25 cellular contexts compared by ENCODE assay signal in the genomic region with DNA sequence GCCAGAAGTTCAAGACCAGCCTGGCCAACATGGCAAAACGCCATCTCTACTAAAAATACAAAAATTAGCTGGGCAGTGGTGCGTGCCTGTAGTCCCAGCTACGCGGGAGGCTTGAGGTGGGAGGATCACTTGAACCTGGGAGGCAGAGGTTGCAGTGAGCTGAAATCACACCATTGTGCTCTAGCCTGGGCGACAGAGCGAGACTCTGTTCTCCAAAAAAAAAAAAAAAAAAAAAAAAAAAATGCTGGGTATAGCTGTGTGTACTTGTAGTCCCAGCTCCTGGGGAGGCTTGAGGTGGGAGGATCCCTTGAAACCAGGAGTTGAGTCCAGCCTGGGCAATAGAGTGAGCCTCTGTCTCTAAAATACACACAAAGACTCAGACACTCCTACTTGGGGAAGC. TPM values are rescaled to one million over a fixed set of nuclear protein-coding genes. Genes with fewer than 3 reads are reported as not detected.
DNase-seq lines count a peak whose midpoint lies in the region; ATAC-seq and TF ChIP-seq lines count a peak whose summit lies in the region.
"Had no signal": no experiment of that assay in that cellular context is flagged by ENCODE, and none has a peak within 500 bp of the region (broad histone marks: within the 10 kb centered on the region; RNA-seq: fewer than 3 reads in every experiment).

No MANE protein-coding gene starts in this region.

- no peak overlapping the region for H3K27ac ChIP-seq in thyroid gland
- H3K27ac ChIP-seq: A549, ascending aorta, colonic mucosa, epithelial cell of prostate, vagina had no signal

- 49 to 67% methylated on average over 6 of the region's 6 CpGs for WGBS in thyroid gland, 2 donors

- H3K9me3 Mint-ChIP-seq in natural killer cell (no peaks in the 10 kb centered on the region), activated B cell treated with CpG ODN at 0.5 μM for 24 hours (no peaks in the 10 kb centered on the region), naive B cell (no peaks in the 10 kb centered on the region)
- no peaks in the 10 kb centered on the region for H3K9me3 Mint-ChIP-seq in natural killer cell treated with Interleukin-12 subunit alpha and Interleukin-12 subunit beta and Interleukin-15 and Interleukin-18, amount 100 ng/mL, for 72 hours
- H3K9me3 Mint-ChIP-seq: activated naive CD8-positive, alpha-beta T cell treated with anti-CD3 and anti-CD28 coated beads, Interleukin-2, amount 10 ng/mL, durations not matched to agents 7 days and 5 days had no signal

- H3K36me3 Mint-ChIP-seq in natural killer cell (peaks cover 16% of the 10 kb centered on the region), activated B cell treated with CpG ODN at 0.5 μM for 24 hours (ENCODE audit: low read depth) (peaks cover 65% of the 10 kb centered on the region), naive B cell (peaks cover 17 to 25% of the 10 kb centered on the region in 2 donors)
- peaks cover 13% of the 10 kb centered on the region for H3K36me3 Mint-ChIP-seq in natural killer cell treated with Interleukin-12 subunit alpha and Interleukin-12 subunit beta and Interleukin-15 and Interleukin-18, amount 100 ng/mL, for 72 hours

- H3K4me3 Mint-ChIP-seq in natural killer cell (no peak overlapping the region), activated B cell treated with CpG ODN at 0.5 μM for 24 hours (no peak overlapping the region), naive B cell (no peak overlapping the region)
- H3K4me3 Mint-ChIP-seq in natural killer cell treated with Interleukin-12 subunit alpha and Interleukin-12 subunit beta and Interleukin-15 and Interleukin-18, amount 100 ng/mL, for 72 hours = no peak overlapping the region
- H3K4me3 Mint-ChIP-seq: activated naive CD8-positive, alpha-beta T cell treated with anti-CD3 and anti-CD28 coated beads, Interleukin-2, amount 10 ng/mL, durations not matched to agents 7 days and 5 days had no signal

- H3K36me3 ChIP-seq in thyroid gland = peaks cover 0 to 8% of the 10 kb centered on the region in 2 donors
- H3K36me3 ChIP-seq: colonic mucosa had no signal

- no peak overlapping the region for H3K4me3 ChIP-seq in thyroid gland (replicated peaks in 1 of 3)
- H3K4me3 ChIP-seq: A549, ascending aorta, colonic mucosa, HAP-1, vagina had no signal

- peaks cover 21% of the 10 kb centered on the region in 2 donors for H3K4me1 ChIP-seq in thyroid gland
- H3K4me1 ChIP-seq: A549, ascending aorta, colonic mucosa, HAP-1, vagina had no signal

- DNase-seq in natural killer cell = no peak
- no peak for DNase-seq in natural killer cell treated with Interleukin-12 subunit alpha and Interleukin-12 subunit beta and Interleukin-15 and Interleukin-18, amount 100 ng/mL, for 72 hours (ENCODE audit: low spot score)
- no peak for DNase-seq in activated B cell treated with CpG ODN at 0.5 μM for 24 hours
- no peak for DNase-seq in naive B cell
- peak; percentile 60 to 62 for DNase-seq in thyroid gland
- DNase-seq in head of caudate nucleus = no peak
- DNase-seq in retina = no peak
- DNase-seq: activated CD4-positive, alpha-beta T cell treated with anti-CD3 and anti-CD28 coated beads for 1 hour; activated naive CD8-positive, alpha-beta T cell treated with anti-CD3 and anti-CD28 coated beads, Interleukin-2, amount 10 ng/mL, durations not matched to agents 7 days and 5 days; colonic mucosa; DMS79; effector CD8-positive, alpha-beta T cell; kidney; NCI-H146; occipital lobe; Right ventricle myocardium superior; stimulated activated CD4-positive, alpha-beta T cell treated with anti-CD3 and anti-CD28 coated beads, Interleukin-15, amount 100 ng/mL, for 24 hours; stimulated activated CD4-positive, alpha-beta T cell treated with anti-CD3 and anti-CD28 coated beads, Interleukin-4, amount 100 ng/mL, for 4 hours had no signal

- POLR2A ChIA-PET in activated B cell treated with CpG ODN at 0.5 μM for 24 hours (lab: Charles Lee) = no interaction called here

- no peaks in the 10 kb centered on the region for H3K27me3 ChIP-seq in thyroid gland
- H3K27me3 ChIP-seq: ascending aorta, colonic mucosa, vagina had no signal

- intact Hi-C loops in natural killer cell (cut with micrococcal nuclease) (no loop called here), activated B cell treated with CpG ODN at 0.5 μM for 24 hours (cut with micrococcal nuclease) (loop anchor here (10.0 kb wide), 1 partner anchor 116 kb away; no protein-coding TSS in a partner anchor), thyroid gland (cut with DNase I) (no loop called here), head of caudate nucleus (cut with DNase I) (no loop called here)

- H3K4me1 Mint-ChIP-seq in natural killer cell (peaks cover 5 to 11% of the 10 kb centered on the region in 2 donors), activated B cell treated with CpG ODN at 0.5 μM for 24 hours (peaks cover 10% of the 10 kb centered on the region), naive B cell (peaks cover 11 to 18% (median 17%) of the 10 kb centered on the region in 3 donors)
- H3K4me1 Mint-ChIP-seq in natural killer cell treated with Interleukin-12 subunit alpha and Interleukin-12 subunit beta and Interleukin-15 and Interleukin-18, amount 100 ng/mL, for 72 hours (ENCODE audit: low read depth in 2 of 2) = peaks cover 5 to 6% of the 10 kb centered on the region in 2 donors

- no peak for TF ChIP-seq CTCF in natural killer cell (IDR thresholded peaks at IDR 0.05)
- no peak for TF ChIP-seq CTCF in activated B cell treated with CpG ODN at 0.5 μM for 24 hours (IDR thresholded peaks at IDR 0.05)
- no peak for TF ChIP-seq CTCF in thyroid gland (IDR thresholded peaks at IDR 0.05)

- no peaks in the 10 kb centered on the region for H3K9me3 ChIP-seq in thyroid gland
- H3K9me3 ChIP-seq: A549, ascending aorta, colonic mucosa, HAP-1, vagina had no signal

- H3K27ac Mint-ChIP-seq in natural killer cell (peak overlapping the region; percentile 41 to 70), activated B cell treated with CpG ODN at 0.5 μM for 24 hours (peak overlapping the region; percentile 63), naive B cell (peak overlapping the region in 5 of 6 donors; percentile 44 to 83 (median 75))
- no peak overlapping the region for H3K27ac Mint-ChIP-seq in natural killer cell treated with Interleukin-12 subunit alpha and Interleukin-12 subunit beta and Interleukin-15 and Interleukin-18, amount 100 ng/mL, for 72 hours
- H3K27ac Mint-ChIP-seq: activated naive CD8-positive, alpha-beta T cell treated with anti-CD3 and anti-CD28 coated beads, Interleukin-2, amount 10 ng/mL, durations not matched to agents 7 days and 5 days had no signal

- no peak for ATAC-seq in natural killer cell
- ATAC-seq in natural killer cell treated with Interleukin-12 subunit alpha and Interleukin-12 subunit beta and Interleukin-15 and Interleukin-18, amount 100 ng/mL, for 72 hours = no peak
- no peak for ATAC-seq in activated B cell treated with CpG ODN at 0.5 μM for 24 hours (ENCODE audit: low read depth)
- peak in 1 of 2 donors; percentile 33 for ATAC-seq in naive B cell (ENCODE audit: low read depth in 2 of 2)
- ATAC-seq in HG03045 (IDR thresholded peaks at IDR 0.05; ENCODE audit: unreplicated experiment) = no peak
- ATAC-seq: A549, Panc1 had no signal

- CTCF ChIA-PET in activated B cell treated with CpG ODN at 0.5 μM for 24 hours (lab: Charles Lee) = interaction anchor here (1.5 kb wide), 2 partner anchors 12 to 241 kb away, joined by 4 read pairs; partner anchors contain the start of gene XXYLT1

- TF ChIP-seq POLR2A in thyroid gland (IDR thresholded peaks at IDR 0.05) = no peak

- H3K27me3 Mint-ChIP-seq in natural killer cell (ENCODE audit: low read depth in 2 of 2) (no peaks in the 10 kb centered on the region), activated B cell treated with CpG ODN at 0.5 μM for 24 hours (no peaks in the 10 kb centered on the region), naive B cell (no peaks in the 10 kb centered on the region)
- H3K27me3 Mint-ChIP-seq in natural killer cell treated with Interleukin-12 subunit alpha and Interleukin-12 subunit beta and Interleukin-15 and Interleukin-18, amount 100 ng/mL, for 72 hours = no peaks in the 10 kb centered on the region
- H3K27me3 Mint-ChIP-seq: activated naive CD8-positive, alpha-beta T cell treated with anti-CD3 and anti-CD28 coated beads, Interleukin-2, amount 10 ng/mL, durations not matched to agents 7 days and 5 days had no signal

RNA-seq across cellular contexts. Expression of gene PPP1R2, which starts 32.0 kb away (rescaled TPM):
- total RNA-seq in natural killer cell (10 to 100 TPM; 89.8 to 97.3 (median 89.9) TPM), activated B cell treated with CpG ODN at 0.5 μM for 24 hours (62.5 and 64.1 TPM in 2 replicates), thyroid gland (100 to 1,000 TPM in 2 of 4 donors, 10 to 100 TPM in 2; 76.2 to 113 (median 99.9) TPM)
- 10 to 100 TPM; 47.5 to 56.3 TPM for total RNA-seq in natural killer cell treated with Interleukin-12 subunit alpha and Interleukin-12 subunit beta and Interleukin-15 and Interleukin-18, amount 100 ng/mL, for 72 hours
- polyA plus RNA-seq in naive B cell (ENCODE audit: low read depth in 6 of 6) = 100 to 1,000 TPM; 171 to 265 (median 214) TPM

Comparison
In these comparisons a context has a peak if more than half of its experiments do, and no peak if none do; other contexts are left out.
1. H3K27ac Mint-ChIP-seq: peak in natural killer cell (2 of 2), activated B cell treated with CpG ODN at 0.5 μM for 24 hours (single experiment) and naive B cell (5 of 6); none in natural killer cell treated with Interleukin-12 subunit alpha and Interleukin-12 subunit beta and Interleukin-15 and Interleukin-18, amount 100 ng/mL, for 72 hours (0 of 2).
2. DNase-seq: peak in thyroid gland (2 of 2); none in natural killer cell (single experiment), natural killer cell treated with Interleukin-12 subunit alpha and Interleukin-12 subunit beta and Interleukin-15 and Interleukin-18, amount 100 ng/mL, for 72 hours (single experiment), activated B cell treated with CpG ODN at 0.5 μM for 24 hours (single experiment), naive B cell (single experiment), head of caudate nucleus (0 of 42) and retina (single experiment).